In genomic region chr17:82450357-82451106, GRCh38 we compare ENCODE assay signal across 8 cellular contexts. TPM values are rescaled to one million over a fixed set of nuclear protein-coding genes. Genes with fewer than 3 reads are reported as not detected.
DNase-seq lines count a peak whose midpoint lies in the region; TF ChIP-seq lines count a peak whose summit lies in the region.

Gene CYBC1 (minus strand): TSS chr17:82450752. CDS start chr17:82449254, 1,498 bp downstream.

- DNase-seq in GF-D8 (lab: John Stamatoyannopoulos, UW) (peak; percentile 83), HFFc6 (peak; percentile 80), NCI-H1092 treated with DMSO at 0.1 percent for 48 hours (lab: John Stamatoyannopoulos, UW) (peak; percentile 76), SKM-1 (lab: John Stamatoyannopoulos, UW; ENCODE audit: unreplicated experiment) (peak; percentile 87), globus pallidus (ENCODE audit: low spot score) (peak; percentile 91), occipital lobe (lab: John Stamatoyannopoulos, UW) (peak; percentile 84), superior temporal gyrus (ENCODE audit: extremely low spot score) (peak; percentile 91)

- H3K4me3 Mint-ChIP-seq in HFFc6: peak within 1 kb of the TSS; percentile 89
- H3K4me3 Mint-ChIP-seq in activated naive CD4-positive, alpha-beta T cell treated with anti-CD3 and anti-CD28 coated beads, Interleukin-2, amount 50 U/mL, for 24 hours: peak within 1 kb of the TSS; percentile 97

- H3K4me1 Mint-ChIP-seq in HFFc6 (ENCODE audit: low read depth): peaks cover 14% of the 10 kb centered on the region
- peaks cover 45% of the 10 kb centered on the region for H3K4me1 Mint-ChIP-seq in activated naive CD4-positive, alpha-beta T cell treated with anti-CD3 and anti-CD28 coated beads, Interleukin-2, amount 50 U/mL, for 24 hours

- H3K27ac Mint-ChIP-seq in HFFc6: peak within 1 kb of the TSS; percentile 85
- peak within 1 kb of the TSS; percentile 99 for H3K27ac Mint-ChIP-seq in activated naive CD4-positive, alpha-beta T cell treated with anti-CD3 and anti-CD28 coated beads, Interleukin-2, amount 50 U/mL, for 24 hours

- H3K9me3 Mint-ChIP-seq in HFFc6: no peaks in the 10 kb centered on the region
- H3K9me3 Mint-ChIP-seq in activated naive CD4-positive, alpha-beta T cell treated with anti-CD3 and anti-CD28 coated beads, Interleukin-2, amount 50 U/mL, for 24 hours: no peaks in the 10 kb centered on the region

- no peak for TF ChIP-seq CTCF in HFFc6 (IDR thresholded peaks at IDR 0.05)

- no peaks in the 10 kb centered on the region; the same call in 1 of the 2 replicates for H3K36me3 Mint-ChIP-seq in HFFc6 (ENCODE audit: low read depth)
- H3K36me3 Mint-ChIP-seq in activated naive CD4-positive, alpha-beta T cell treated with anti-CD3 and anti-CD28 coated beads, Interleukin-2, amount 50 U/mL, for 24 hours: peaks cover 1% of the 10 kb centered on the region

- no peaks in the 10 kb centered on the region; the same call in 1 of the 2 replicates for H3K27me3 Mint-ChIP-seq in HFFc6 (ENCODE audit: insufficient read depth)
- no peaks in the 10 kb centered on the region for H3K27me3 Mint-ChIP-seq in activated naive CD4-positive, alpha-beta T cell treated with anti-CD3 and anti-CD28 coated beads, Interleukin-2, amount 50 U/mL, for 24 hours

RNA-seq across cellular contexts. Expression of gene CYBC1, which starts in this region (rescaled TPM):
- 10 to 100 TPM; 47.4 to 60.5 (median 48.7) TPM for total RNA-seq in HFFc6 (2021; fragmentation: NEBNext Ultra II Directional; extraction: Animal tissue kit (Norgen Biotek cat#: 25700))
- 22.9 TPM for total RNA-seq in occipital lobe

Comparison
In these comparisons a context has a peak if more than half of its experiments do, and no peak if none do; other contexts are left out.
1. Peak in every context shown above with its lines: DNase-seq.